ENCODE assay signal across 8 cellular contexts in the genomic region with DNA sequence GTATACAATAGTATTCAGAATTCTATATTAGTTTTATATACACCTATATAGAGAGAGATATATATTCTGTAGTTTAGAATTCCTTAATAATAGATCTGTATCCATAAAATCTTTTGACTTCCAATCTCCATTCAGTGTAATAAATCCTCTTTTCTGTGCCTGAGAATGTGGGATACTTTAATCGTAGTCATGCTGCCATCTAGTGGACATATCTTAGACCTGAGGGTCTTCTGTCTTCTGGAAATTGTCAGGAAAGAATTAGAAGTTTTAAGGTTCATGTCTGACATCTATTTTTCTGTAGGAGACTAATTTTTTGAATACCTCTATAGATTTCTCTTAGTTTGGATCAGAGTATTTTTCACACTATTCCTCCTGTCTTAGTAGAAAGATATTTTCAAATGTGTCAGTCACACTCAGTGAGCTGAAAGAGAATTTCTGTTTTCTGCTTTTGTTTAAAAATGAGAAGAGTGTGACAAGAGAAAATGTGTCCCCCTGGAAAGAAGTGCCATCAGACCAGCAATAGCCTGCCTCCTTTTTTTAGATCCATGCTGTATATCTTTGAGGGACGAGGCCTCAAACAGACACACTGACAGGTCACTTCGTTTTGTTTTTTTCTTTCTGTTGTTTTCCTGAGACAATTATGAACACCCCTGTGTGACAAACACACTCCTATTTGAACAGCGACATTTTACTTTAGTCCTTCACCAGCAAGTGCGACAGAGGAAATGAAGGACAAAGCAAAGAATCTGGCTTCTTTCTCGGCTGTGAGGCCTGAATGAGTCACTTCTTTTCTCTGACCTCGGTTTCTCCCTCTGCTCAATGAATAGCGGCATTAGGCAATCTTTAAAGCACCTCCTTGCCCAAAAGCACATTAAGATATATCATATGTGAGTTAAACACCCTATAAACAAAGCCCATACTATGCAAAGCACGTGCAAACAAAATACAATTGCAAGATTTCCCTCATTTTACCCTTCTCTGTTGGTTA.
A peak's percentile ranks its signal among the peaks of the same experiment; 100 is the strongest.
DNase-seq lines count a peak whose midpoint lies in the region; ATAC-seq and TF ChIP-seq lines count a peak whose summit lies in the region.

No MANE protein-coding gene starts in this region.

- TF ChIP-seq CTCF in natural killer cell (IDR thresholded peaks at IDR 0.05) (peak; percentile 78), breast epithelium (IDR thresholded peaks at IDR 0.05) (peak in 2 of 3 donors; percentile 44 to 46), lower lobe of right lung (IDR thresholded peaks at IDR 0.05) (peak; percentile 64), omental fat pad (IDR thresholded peaks at IDR 0.05) (no peak)

- H3K36me3 Mint-ChIP-seq in natural killer cell: no peaks in the 10 kb centered on the region
- H3K36me3 Mint-ChIP-seq in natural killer cell treated with Interleukin-12 subunit alpha and Interleukin-12 subunit beta and Interleukin-15 and Interleukin-18, amount 100 ng/mL, for 72 hours: no peaks in the 10 kb centered on the region

- H3K9me3 ChIP-seq in breast epithelium (no peaks in the 10 kb centered on the region), lower lobe of right lung (no peaks in the 10 kb centered on the region)

- no peaks in the 10 kb centered on the region for H3K36me3 ChIP-seq in breast epithelium
- no peaks in the 10 kb centered on the region for H3K36me3 ChIP-seq in lower lobe of right lung

- DNase-seq in natural killer cell (no peak), NCI-H526 (lab: John Stamatoyannopoulos, UW) (peak; percentile 39 to 83), breast epithelium (ENCODE audit: low spot score in 2 of 2) (no peak), lower lobe of right lung (no peak), omental fat pad (ENCODE audit: low spot score) (no peak)
- no peak for DNase-seq in natural killer cell treated with Interleukin-12 subunit alpha and Interleukin-12 subunit beta and Interleukin-15 and Interleukin-18, amount 100 ng/mL, for 72 hours (ENCODE audit: low spot score)

- H3K27me3 Mint-ChIP-seq in natural killer cell (ENCODE audit: low read depth in 2 of 2): peaks cover 16 to 30% of the 10 kb centered on the region in 2 donors
- H3K27me3 Mint-ChIP-seq in natural killer cell treated with Interleukin-12 subunit alpha and Interleukin-12 subunit beta and Interleukin-15 and Interleukin-18, amount 100 ng/mL, for 72 hours: peaks cover 11 to 35% of the 10 kb centered on the region in 2 donors

- H3K4me1 ChIP-seq in breast epithelium (no peaks in the 10 kb centered on the region), lower lobe of right lung (no peaks in the 10 kb centered on the region)

- ATAC-seq in natural killer cell: peak in 1 of 3 donors; percentile 40
- no peak for ATAC-seq in natural killer cell treated with Interleukin-12 subunit alpha and Interleukin-12 subunit beta and Interleukin-15 and Interleukin-18, amount 100 ng/mL, for 72 hours
- ATAC-seq in HG03432 (IDR thresholded peaks at IDR 0.05; ENCODE audit: unreplicated experiment): peak; percentile 70
- ATAC-seq in lower lobe of right lung: peak; percentile 56 to 57
- ATAC-seq in HG03139 (IDR thresholded peaks at IDR 0.05; ENCODE audit: unreplicated experiment): no peak
- no peak for ATAC-seq in omental fat pad (ENCODE audit: low FRiP score)

- H3K27me3 ChIP-seq in breast epithelium (no peaks in the 10 kb centered on the region), lower lobe of right lung (ENCODE audit: low read depth) (peaks cover 22% of the 10 kb centered on the region)

- H3K27ac ChIP-seq in breast epithelium: no peak overlapping the region
- no peak overlapping the region for H3K27ac ChIP-seq in lower lobe of right lung

- H3K4me3 ChIP-seq in breast epithelium: no peak overlapping the region
- H3K4me3 ChIP-seq in lower lobe of right lung: no peak overlapping the region

- H3K4me3 Mint-ChIP-seq in natural killer cell: no peak overlapping the region
- no peak overlapping the region for H3K4me3 Mint-ChIP-seq in natural killer cell treated with Interleukin-12 subunit alpha and Interleukin-12 subunit beta and Interleukin-15 and Interleukin-18, amount 100 ng/mL, for 72 hours

- no peak overlapping the region for H3K27ac Mint-ChIP-seq in natural killer cell
- H3K27ac Mint-ChIP-seq in natural killer cell treated with Interleukin-12 subunit alpha and Interleukin-12 subunit beta and Interleukin-15 and Interleukin-18, amount 100 ng/mL, for 72 hours: no peak overlapping the region

- no peaks in the 10 kb centered on the region for H3K4me1 Mint-ChIP-seq in natural killer cell
- no peaks in the 10 kb centered on the region for H3K4me1 Mint-ChIP-seq in natural killer cell treated with Interleukin-12 subunit alpha and Interleukin-12 subunit beta and Interleukin-15 and Interleukin-18, amount 100 ng/mL, for 72 hours (ENCODE audit: low read depth in 2 of 2)

- intact Hi-C loops in natural killer cell (cut with micrococcal nuclease) (no loop called here), breast epithelium (cut with DNase I; ENCODE audit: low total_unique reads) (no loop called here), lower lobe of right lung (cut with DNase I) (loop anchor here (5.0 kb wide), 1 partner anchor 89 kb away; no protein-coding TSS in a partner anchor)

- H3K9me3 Mint-ChIP-seq in natural killer cell: no peaks in the 10 kb centered on the region
- H3K9me3 Mint-ChIP-seq in natural killer cell treated with Interleukin-12 subunit alpha and Interleukin-12 subunit beta and Interleukin-15 and Interleukin-18, amount 100 ng/mL, for 72 hours: no peaks in the 10 kb centered on the region

- TF ChIP-seq POLR2A in breast epithelium (IDR thresholded peaks at IDR 0.05): no peak

Comparison
In these comparisons a context has a peak if more than half of its experiments do, and no peak if none do; other contexts are left out.
1. ATAC-seq: peak in HG03432 (single experiment) and lower lobe of right lung (2 of 2); none in natural killer cell treated with Interleukin-12 subunit alpha and Interleukin-12 subunit beta and Interleukin-15 and Interleukin-18, amount 100 ng/mL, for 72 hours (0 of 2), HG03139 (single experiment) and omental fat pad (single experiment).
2. DNase-seq: peak in NCI-H526 (2 of 2); none in natural killer cell (single experiment), natural killer cell treated with Interleukin-12 subunit alpha and Interleukin-12 subunit beta and Interleukin-15 and Interleukin-18, amount 100 ng/mL, for 72 hours (single experiment), breast epithelium (0 of 2), lower lobe of right lung (single experiment) and omental fat pad (single experiment).
3. CTCF ChIP-seq: peak in natural killer cell (single experiment), breast epithelium (2 of 3) and lower lobe of right lung (single experiment); none in omental fat pad (0 of 3).